In the genomic region with DNA sequence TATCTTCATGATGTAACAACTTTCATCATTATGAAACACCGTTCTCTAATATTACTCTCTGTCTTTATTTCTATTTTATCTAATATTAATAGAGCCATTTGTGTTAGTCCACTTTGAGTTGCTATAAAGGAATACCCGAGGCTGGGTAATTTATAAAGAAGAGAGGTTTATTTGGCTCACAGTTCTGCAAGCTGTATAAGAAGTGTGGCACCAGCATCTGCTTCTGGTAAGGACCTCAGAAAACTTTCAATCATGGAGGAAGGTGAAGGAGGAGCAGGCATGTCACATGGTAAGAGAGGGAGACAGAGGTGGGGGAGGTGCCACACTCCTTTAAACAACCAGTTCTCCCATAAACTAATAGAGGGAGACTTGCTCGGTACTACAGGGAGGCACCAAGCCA, we compare ENCODE assay signal across 17 cellular contexts. TPM values are rescaled to one million over a fixed set of nuclear protein-coding genes. Genes with fewer than 3 reads are reported as not detected.
DNase-seq lines count a peak whose midpoint lies in the region; ATAC-seq and TF ChIP-seq lines count a peak whose summit lies in the region.
"Had no signal": no experiment of that assay in that cellular context is flagged by ENCODE, and none has a peak within 500 bp of the region (broad histone marks: within the 10 kb centered on the region; RNA-seq: fewer than 3 reads in every experiment).

No MANE protein-coding gene starts in this region.

- ATAC-seq in CD8-positive, alpha-beta T cell = no peak
- no peak for ATAC-seq in naive thymus-derived CD8-positive, alpha-beta T cell
- ATAC-seq in HG02884 (IDR thresholded peaks at IDR 0.05; ENCODE audit: unreplicated experiment) = no peak

- no peaks in the 10 kb centered on the region for H3K27me3 Mint-ChIP-seq in CD8-positive, alpha-beta T cell (ENCODE audit: low read depth)
- H3K27me3 Mint-ChIP-seq in naive thymus-derived CD8-positive, alpha-beta T cell = no peaks in the 10 kb centered on the region
- H3K27me3 Mint-ChIP-seq: B cell had no signal

- no peak overlapping the region for H3K4me3 Mint-ChIP-seq in CD8-positive, alpha-beta T cell
- H3K4me3 Mint-ChIP-seq in naive thymus-derived CD8-positive, alpha-beta T cell = peak overlapping the region in 1 of 10 donors; percentile 3
- H3K4me3 Mint-ChIP-seq: B cell had no signal

- no peak overlapping the region for H3K4me3 ChIP-seq in CD8-positive, alpha-beta T cell (ENCODE audit: low read depth, low read length)
- H3K4me3 ChIP-seq in HEK293 (ENCODE audit: low read depth, low read length) = no peak overlapping the region
- H3K4me3 ChIP-seq in effector memory CD4-positive, alpha-beta T cell (ENCODE audit: insufficient read depth, low read depth, low read length, poor library complexity, severe bottlenecking) = no peak overlapping the region
- H3K4me3 ChIP-seq: HAP-1 had no signal

- H3K36me3 Mint-ChIP-seq in CD8-positive, alpha-beta T cell = peaks cover 36% of the 10 kb centered on the region
- peaks cover 20 to 30% (median 26%) of the 10 kb centered on the region in 3 donors for H3K36me3 Mint-ChIP-seq in naive thymus-derived CD8-positive, alpha-beta T cell

- CTCF ChIA-PET in CD8-positive, alpha-beta T cell (lab: Charles Lee) = no interaction called here
- CTCF ChIA-PET in HEK293 (lab: Yijun Ruan, JAX) = no interaction called here

- H3K36me3 ChIP-seq in CD8-positive, alpha-beta T cell (ENCODE audit: insufficient read depth, low read length) = no peaks in the 10 kb centered on the region
- H3K36me3 ChIP-seq in HEK293 (ENCODE audit: control insufficient read depth in 2 of 2, insufficient read depth in 1 of 2, low read length in 2 of 2) = no peaks in the 10 kb centered on the region
- H3K36me3 ChIP-seq in effector memory CD4-positive, alpha-beta T cell (ENCODE audit: control insufficient read depth, insufficient read depth, low read length) = peaks cover 4% of the 10 kb centered on the region
- H3K36me3 ChIP-seq: HAP-1 had no signal

- TF ChIP-seq CTCF in CD8-positive, alpha-beta T cell (IDR thresholded peaks at IDR 0.05) = no peak
- TF ChIP-seq CTCF in HEK293 (tag by site-specific recombination; IDR thresholded peaks at IDR 0.05) = no peak

- H3K9me3 Mint-ChIP-seq in CD8-positive, alpha-beta T cell = no peaks in the 10 kb centered on the region
- H3K9me3 Mint-ChIP-seq in naive thymus-derived CD8-positive, alpha-beta T cell = peaks cover 0 to 3% (median 0%) of the 10 kb centered on the region in 9 donors

- no peaks in the 10 kb centered on the region for H3K27me3 ChIP-seq in CD8-positive, alpha-beta T cell (ENCODE audit: insufficient read depth, low read length)
- no peaks in the 10 kb centered on the region for H3K27me3 ChIP-seq in effector memory CD4-positive, alpha-beta T cell (replicated peaks; ENCODE audit: control insufficient read depth, insufficient read depth, low read length, poor library complexity, severe bottlenecking)

- no peak for DNase-seq in CD8-positive, alpha-beta T cell
- DNase-seq in effector memory CD4-positive, alpha-beta T cell = no peak
- DNase-seq in naive thymus-derived CD8-positive, alpha-beta T cell = no peak
- DNase-seq in DMS153 (lab: John Stamatoyannopoulos, UW) (no peak), NCI-H1694 treated with DMSO at 0.1 percent for 48 hours (lab: John Stamatoyannopoulos, UW) (no peak)
- DNase-seq: EL; NCI-H146; NCI-H2107; NCI-H226; NCI-H526; NK-92 treated with Interleukin-12 subunit alpha and Interleukin-12 subunit beta, amount 100 ng/mL, for 24 hours; OCI-M1; RPMI8226 had no signal

- no peak overlapping the region for H3K27ac ChIP-seq in CD8-positive, alpha-beta T cell (ENCODE audit: low read depth, low read length)
- no peak overlapping the region for H3K27ac ChIP-seq in HEK293 (ENCODE audit: extremely low read depth, low read depth, low read length)
- H3K27ac ChIP-seq in effector memory CD4-positive, alpha-beta T cell (ENCODE audit: insufficient read depth, low read length, poor library complexity, severe bottlenecking) = peak overlapping the region; percentile 11

- POLR2A ChIA-PET in CD8-positive, alpha-beta T cell (lab: Charles Lee) = no interaction called here
- POLR2A ChIA-PET in HEK293 (lab: Yijun Ruan, JAX) = no interaction called here
- POLR2A ChIA-PET in naive thymus-derived CD8-positive, alpha-beta T cell (lab: Charles Lee) = no interaction called here

- H3K9me3 ChIP-seq in CD8-positive, alpha-beta T cell (ENCODE audit: low read length) = no peaks in the 10 kb centered on the region
- H3K9me3 ChIP-seq in HEK293 (ENCODE audit: control insufficient read depth, insufficient read depth, low read depth, low read length) = no peaks in the 10 kb centered on the region
- no peaks in the 10 kb centered on the region for H3K9me3 ChIP-seq in effector memory CD4-positive, alpha-beta T cell (ENCODE audit: control insufficient read depth, low read length)

- intact Hi-C loops in CD8-positive, alpha-beta T cell (cut with DNase I, micrococcal nuclease) = loop anchor here in 1 of 2 experiments (2.0 kb wide), 2 partner anchors 61 to 101 kb away; no protein-coding TSS in a partner anchor

- peaks cover 28% of the 10 kb centered on the region for H3K4me1 ChIP-seq in CD8-positive, alpha-beta T cell (ENCODE audit: insufficient read depth, low read length)
- H3K4me1 ChIP-seq in HEK293 (ENCODE audit: control insufficient read depth, insufficient read depth, low read length) = 0 out of 2 replicates have a peak, but pooled peaks cover 2% of the 10 kb centered on the region
- peaks cover 35% of the 10 kb centered on the region for H3K4me1 ChIP-seq in effector memory CD4-positive, alpha-beta T cell (ENCODE audit: control insufficient read depth, insufficient read depth, low read length, poor library complexity, severe bottlenecking)

- H3K4me1 Mint-ChIP-seq in CD8-positive, alpha-beta T cell (ENCODE audit: low read depth) = peaks cover 62% of the 10 kb centered on the region
- H3K4me1 Mint-ChIP-seq in naive thymus-derived CD8-positive, alpha-beta T cell = peaks cover 18 to 75% (median 35%) of the 10 kb centered on the region in 4 donors

- H3K27ac Mint-ChIP-seq in CD8-positive, alpha-beta T cell = peak overlapping the region; percentile 28
- peak overlapping the region in 8 of 10 donors; percentile 20 to 97 (median 75) for H3K27ac Mint-ChIP-seq in naive thymus-derived CD8-positive, alpha-beta T cell

TF ChIP-seq in HEK293, 187 proteins besides CTCF, POLR2A, EP300 and RAD21 (continues in another document):
- TF ChIP-seq SETDB1 (IDR thresholded peaks at IDR 0.05; ENCODE audit: insufficient read length, low read length) = no peak
- no peak for TF ChIP-seq ZNF48 (tag by site-specific recombination; IDR thresholded peaks at IDR 0.05)
- TF ChIP-seq TRIM28 (IDR thresholded peaks at IDR 0.05; ENCODE audit: borderline replicate concordance, low read length) = no peak
- no peak for TF ChIP-seq ZNF501 (tag by site-specific recombination; IDR thresholded peaks at IDR 0.05)
- no peak for TF ChIP-seq ZNF221 (tag by site-specific recombination; IDR thresholded peaks at IDR 0.05; ENCODE audit: borderline replicate concordance)
- TF ChIP-seq ZNF341 (tag by site-specific recombination; IDR thresholded peaks at IDR 0.05; ENCODE audit: low read depth) = peak; percentile 47
- no peak for TF ChIP-seq BCL11A (tag by site-specific recombination; IDR thresholded peaks at IDR 0.05; ENCODE audit: low read depth)
- TF ChIP-seq ZNF404 (tag by site-specific recombination; IDR thresholded peaks at IDR 0.05) = no peak
- no peak for TF ChIP-seq ZNF23 (tag by site-specific recombination; IDR thresholded peaks at IDR 0.05; ENCODE audit: borderline replicate concordance)
- TF ChIP-seq ZNF585B (tag by site-specific recombination; IDR thresholded peaks at IDR 0.05) = no peak
- no peak for TF ChIP-seq ZNF138 (tag by site-specific recombination; IDR thresholded peaks at IDR 0.05; ENCODE audit: borderline replicate concordance)
- TF ChIP-seq TSHZ1 (tag by site-specific recombination; IDR thresholded peaks at IDR 0.05; ENCODE audit: borderline replicate concordance) = no peak
- TF ChIP-seq ZNF211 (tag by site-specific recombination; IDR thresholded peaks at IDR 0.05; ENCODE audit: low read depth) = no peak
- no peak for TF ChIP-seq ZNF660 (tag by site-specific recombination; IDR thresholded peaks at IDR 0.05)
- no peak for TF ChIP-seq ZNF530 (tag by site-specific recombination; IDR thresholded peaks at IDR 0.05; ENCODE audit: low read depth)

RNA-seq across cellular contexts. Expression of gene BORCS5, which starts 25.1 kb away (rescaled TPM):
- 10 to 100 TPM; 33.8 to 38.8 TPM for total RNA-seq in CD8-positive, alpha-beta T cell
- 10 to 100 TPM; 12.4 to 16.6 TPM for total RNA-seq in naive thymus-derived CD8-positive, alpha-beta T cell
- 10 to 100 TPM; 14.2 to 18.4 (median 15.7) TPM for polyA plus RNA-seq in naive thymus-derived CD8-positive, alpha-beta T cell

RNA-seq across cellular contexts. Expression of gene MANSC1, which starts 31.9 kb away (rescaled TPM):
- not detected for total RNA-seq in CD8-positive, alpha-beta T cell
- total RNA-seq in naive thymus-derived CD8-positive, alpha-beta T cell = under 1 TPM; 0.34 to 0.36 TPM
- polyA plus RNA-seq in naive thymus-derived CD8-positive, alpha-beta T cell = under 1 TPM; 0.39 to 0.89 (median 0.84) TPM
